20 cellular contexts compared by ENCODE assay signal in genomic region chr5:544675-545330, GRCh38. TPM values are rescaled to one million over a fixed set of nuclear protein-coding genes. Genes with fewer than 3 reads are reported as not detected.
DNase-seq lines count a peak whose midpoint lies in the region; ATAC-seq and TF ChIP-seq lines count a peak whose summit lies in the region.
"Had no signal": no experiment of that assay in that cellular context is flagged by ENCODE, and none has a peak within 500 bp of the region (broad histone marks: within the 10 kb centered on the region; RNA-seq: fewer than 3 reads in every experiment).

No MANE protein-coding gene starts in this region.

- no peak overlapping the region for H3K9ac ChIP-seq in IMR-90 (ENCODE audit: low read depth, low read length)
- H3K9ac ChIP-seq: parathyroid adenoma had no signal

- H3K27ac ChIP-seq in IMR-90 (ENCODE audit: insufficient read depth, low read length), result no peak overlapping the region
- H3K27ac ChIP-seq: brain microvascular endothelial cell, coronary artery, lower lobe of right lung, parathyroid adenoma had no signal

- H3K36me3 Mint-ChIP-seq in activated naive CD4-positive, alpha-beta T cell treated with anti-CD3 and anti-CD28 coated beads for 36 hours (ENCODE audit: low read depth), result no peaks in the 10 kb centered on the region
- H3K36me3 Mint-ChIP-seq in activated CD8-positive, alpha-beta T cell treated with anti-CD3 and anti-CD28 coated beads, Interleukin-2, amount 10 ng/mL, durations not matched to agents 7 days and 5 days (ENCODE audit: low read depth), result no peaks in the 10 kb centered on the region
- H3K36me3 Mint-ChIP-seq in T-cell, result no peaks in the 10 kb centered on the region

- no peak overlapping the region for H2BK15ac ChIP-seq in IMR-90 (ENCODE audit: low read depth, low read length)

- H4K20me1 ChIP-seq in IMR-90 (ENCODE audit: insufficient read depth, low read length), result no peaks in the 10 kb centered on the region

- H2AK5ac ChIP-seq in IMR-90 (ENCODE audit: low read depth, low read length), result no peak overlapping the region

- H3K4me2 ChIP-seq in IMR-90 (ENCODE audit: low read depth, low read length), result no peak overlapping the region

- dilution Hi-C loops in IMR-90 (cut with HindIII; ENCODE audit: low sequenced_read_pairs, unreplicated experiment), result no loop called here

- WGBS in IMR-90 (ENCODE audit: extremely low coverage in 2 of 2, insufficient read length in 1 of 2), 2 experiments, result 31% methylated on average over 2 of the region's 9 CpGs; no CpG with 5 or more reads in 1 of the 2 experiments

- peak overlapping the region; percentile 55 for H2AK9ac ChIP-seq in IMR-90 (replicated peaks; ENCODE audit: low read depth, low read length, poor library complexity)

- TF ChIP-seq RAD21 in IMR-90 (IDR thresholded peaks at IDR 0.05; ENCODE audit: low read length), result no peak

- no peak overlapping the region for H3K14ac ChIP-seq in IMR-90 (replicated peaks; ENCODE audit: low read depth, low read length)

- CTCF ChIA-PET in activated naive CD4-positive, alpha-beta T cell treated with anti-CD3 and anti-CD28 coated beads for 36 hours (lab: Charles Lee), result interaction anchor here (1.4 kb wide), 1 partner anchor 98 kb away, joined by 11 read pairs; no protein-coding TSS in a partner anchor
- CTCF ChIA-PET in IMR-90 (lab: Yijun Ruan, JAX) (no interaction called here), T-cell (lab: Charles Lee) (interaction anchor here in 1 of 2 donors (1.1 kb wide), 1 partner anchor 99 kb away, joined by 6 read pairs; no protein-coding TSS in a partner anchor)
- CTCF ChIA-PET in activated CD8-positive, alpha-beta T cell treated with anti-CD3 and anti-CD28 coated beads, Interleukin-2, amount 10 ng/mL, durations not matched to agents 7 days and 5 days (lab: Charles Lee), result interaction anchor here (0.9 to 1.6 kb wide), 2 partner anchors 15 to 113 kb away, joined by 3 to 5 read pairs; no protein-coding TSS in a partner anchor

- no peak for ATAC-seq in IMR-90 (ENCODE audit: low read depth)
- no peak for ATAC-seq in activated CD8-positive, alpha-beta T cell treated with anti-CD3 and anti-CD28 coated beads, Interleukin-2, amount 10 ng/mL, durations not matched to agents 7 days and 5 days
- ATAC-seq in T-cell (replicated peaks in 1 of 4), result no peak

- H3K18ac ChIP-seq in IMR-90 (ENCODE audit: low read depth, low read length), result no peak overlapping the region

- H3K9me1 ChIP-seq in IMR-90 (ENCODE audit: insufficient read depth, low read length), result no peaks in the 10 kb centered on the region

- H3K27me3 ChIP-seq in IMR-90 (ENCODE audit: control insufficient read depth, insufficient read depth, low read length), result peaks cover 19% of the 10 kb centered on the region

- no peak overlapping the region for H4K91ac ChIP-seq in IMR-90 (ENCODE audit: insufficient read depth, low read depth, low read length)

- H3K27ac Mint-ChIP-seq in activated naive CD4-positive, alpha-beta T cell treated with anti-CD3 and anti-CD28 coated beads for 36 hours, result no peak overlapping the region
- peak overlapping the region; percentile 83 for H3K27ac Mint-ChIP-seq in activated CD8-positive, alpha-beta T cell treated with anti-CD3 and anti-CD28 coated beads, Interleukin-2, amount 10 ng/mL, durations not matched to agents 7 days and 5 days
- H3K27ac Mint-ChIP-seq in T-cell, result peak overlapping the region in 1 of 2 donors; percentile 64

- H3K56ac ChIP-seq in IMR-90 (ENCODE audit: extremely low read depth, insufficient read depth, low read length), result no peak overlapping the region

- H3K23ac ChIP-seq in IMR-90 (ENCODE audit: low read depth, low read length), result no peak overlapping the region

- TF ChIP-seq POLR2A in IMR-90 (IDR thresholded peaks at IDR 0.05; ENCODE audit: low read depth, low read length), result no peak

- intact Hi-C loops in activated naive CD4-positive, alpha-beta T cell treated with anti-CD3 and anti-CD28 coated beads for 36 hours (cut with micrococcal nuclease), result no loop called here
- intact Hi-C loops in IMR-90 (cut with micrococcal nuclease) (no loop called here), posterior vena cava (cut with DNase I) (no loop called here)

- H3K4me1 ChIP-seq in IMR-90 (ENCODE audit: control insufficient read depth, insufficient read depth, low read length), result peaks cover 3% of the 10 kb centered on the region; the same call in 1 of the 2 replicates
- H3K4me1 ChIP-seq: parathyroid adenoma had no signal

- no peak overlapping the region for H2BK5ac ChIP-seq in IMR-90 (ENCODE audit: low read depth, low read length, poor library complexity, severe bottlenecking)

- peaks cover 6% of the 10 kb centered on the region for H3K4me1 Mint-ChIP-seq in activated naive CD4-positive, alpha-beta T cell treated with anti-CD3 and anti-CD28 coated beads for 36 hours (ENCODE audit: low read depth)
- H3K4me1 Mint-ChIP-seq in activated CD8-positive, alpha-beta T cell treated with anti-CD3 and anti-CD28 coated beads, Interleukin-2, amount 10 ng/mL, durations not matched to agents 7 days and 5 days (ENCODE audit: low read depth), result peaks cover 23% of the 10 kb centered on the region
- H3K4me1 Mint-ChIP-seq in T-cell, result peaks cover 15 to 20% (median 16%) of the 10 kb centered on the region in 3 donors

- H3K4me3 Mint-ChIP-seq in activated naive CD4-positive, alpha-beta T cell treated with anti-CD3 and anti-CD28 coated beads for 36 hours, result no peak overlapping the region
- H3K4me3 Mint-ChIP-seq in activated CD8-positive, alpha-beta T cell treated with anti-CD3 and anti-CD28 coated beads, Interleukin-2, amount 10 ng/mL, durations not matched to agents 7 days and 5 days, result no peak overlapping the region
- peak overlapping the region in 1 of 3 donors; percentile 68 for H3K4me3 Mint-ChIP-seq in T-cell

- H4K8ac ChIP-seq in IMR-90 (ENCODE audit: low read depth in 2 of 2, low read length in 2 of 2), result no peak overlapping the region

- in situ Hi-C loops in IMR-90 (cut with MboI; ENCODE audit: low sequenced_read_pairs), result no loop called here

- H2BK120ac ChIP-seq in IMR-90 (ENCODE audit: low read depth, low read length), result no peak overlapping the region

- H2AFZ ChIP-seq in IMR-90 (replicated peaks; ENCODE audit: low read length, poor library complexity), result no peak overlapping the region
- H2AFZ ChIP-seq: parathyroid adenoma had no signal

- POLR2A ChIA-PET in IMR-90 (lab: Charles Lee; ENCODE audit: unreplicated experiment) (no interaction called here), T-cell (lab: Charles Lee) (no interaction called here)
- POLR2A ChIA-PET in activated CD8-positive, alpha-beta T cell treated with anti-CD3 and anti-CD28 coated beads, Interleukin-2, amount 10 ng/mL, durations not matched to agents 7 days and 5 days (lab: Charles Lee), result interaction anchor here (0.6 to 1.1 kb wide), 3 partner anchors 13 to 21 kb away, joined by 3 to 5 read pairs (median 4); no protein-coding TSS in a partner anchor

- H3K36me3 ChIP-seq in IMR-90 (ENCODE audit: control insufficient read depth, insufficient read depth, low read length), result no peaks in the 10 kb centered on the region
- H3K36me3 ChIP-seq: brain microvascular endothelial cell, lower lobe of right lung had no signal

- no peak for TF ChIP-seq CTCF in IMR-90 (conservative IDR thresholded peaks at IDR 0.05; ENCODE audit: low read depth, low read length)

- H3K4me3 ChIP-seq in IMR-90 (ENCODE audit: insufficient read depth, low read depth, low read length), result no peak overlapping the region
- H3K4me3 ChIP-seq: lower lobe of right lung had no signal

- no peak overlapping the region for H3K4ac ChIP-seq in IMR-90 (ENCODE audit: low read depth, low read length)

- H3K27me3 Mint-ChIP-seq in activated naive CD4-positive, alpha-beta T cell treated with anti-CD3 and anti-CD28 coated beads for 36 hours (ENCODE audit: low read depth), result peaks cover 9% of the 10 kb centered on the region
- H3K27me3 Mint-ChIP-seq in activated CD8-positive, alpha-beta T cell treated with anti-CD3 and anti-CD28 coated beads, Interleukin-2, amount 10 ng/mL, durations not matched to agents 7 days and 5 days (ENCODE audit: low read depth), result peaks cover 14% of the 10 kb centered on the region
- peaks cover 17 to 19% of the 10 kb centered on the region in 2 donors for H3K27me3 Mint-ChIP-seq in T-cell

- no TSS peak for BruUV-seq in IMR-90 (replicated peaks; lab: Mats Ljungman, UMichigan)

- H2BK20ac ChIP-seq in IMR-90 (ENCODE audit: low read depth, low read length), result no peak overlapping the region

- no peaks in the 10 kb centered on the region for H3K9me3 Mint-ChIP-seq in activated naive CD4-positive, alpha-beta T cell treated with anti-CD3 and anti-CD28 coated beads for 36 hours
- H3K9me3 Mint-ChIP-seq in activated CD8-positive, alpha-beta T cell treated with anti-CD3 and anti-CD28 coated beads, Interleukin-2, amount 10 ng/mL, durations not matched to agents 7 days and 5 days (ENCODE audit: insufficient read depth), result no peaks in the 10 kb centered on the region
- H3K9me3 Mint-ChIP-seq in T-cell, result no peaks in the 10 kb centered on the region
- H3K9me3 Mint-ChIP-seq: activated naive CD8-positive, alpha-beta T cell treated with anti-CD3 and anti-CD28 coated beads, Interleukin-2, amount 50 U/mL, for 24 hours; activated T-helper 1 cell treated with anti-CD3 and anti-CD28 coated beads, Interleukin-12 subunit alpha, Interleukin-12 subunit beta, Interleukin-2, Interleukin-4 antibody, amounts not matched to agents 30 ng/mL and 10 ng/mL and 1 ng/mL, durations not matched to agents 14 hours and 24 hours and 36 hours; CD8-positive, alpha-beta memory T cell had no signal

- H4K5ac ChIP-seq in IMR-90 (ENCODE audit: low read depth, low read length), result no peak overlapping the region

- peak; percentile 3 for DNase-seq in activated naive CD4-positive, alpha-beta T cell treated with anti-CD3 and anti-CD28 coated beads for 36 hours
- DNase-seq in activated naive CD4-positive, alpha-beta T cell treated with Interleukin-2 at 50 U/mL for 16 hours, result no peak
- DNase-seq in IMR-90 (no peak), posterior vena cava (ENCODE audit: low spot score) (peak; percentile 43), NCI-H2171 treated with DMSO at 0.1 percent for 48 hours (lab: John Stamatoyannopoulos, UW) (no peak), T-cell (no peak), RKO (ENCODE audit: low spot score) (no peak)
- DNase-seq in activated CD8-positive, alpha-beta T cell treated with anti-CD3 and anti-CD28 coated beads, Interleukin-2, amount 10 ng/mL, durations not matched to agents 7 days and 5 days, result no peak
- DNase-seq: brain microvascular endothelial cell, DMS79 treated with DMSO at 0.1 percent for 48 hours, NCI-H1105 treated with DMSO at 0.1 percent for 48 hours, NCI-H2107, NCI-H524, SHP77 had no signal

- H3K9me3 ChIP-seq in IMR-90 (ENCODE audit: control insufficient read depth, insufficient read depth, low read length), result peaks cover 2% of the 10 kb centered on the region; the same call in 1 of the 2 replicates
- H3K9me3 ChIP-seq: lower lobe of right lung had no signal

- no peaks in the 10 kb centered on the region for H3K79me1 ChIP-seq in IMR-90 (ENCODE audit: low read depth in 1 of 2, low read length in 2 of 2)

RNA-seq across cellular contexts. Expression of gene SLC9A3, which starts 20.6 kb away (rescaled TPM):
- 1 to 10 TPM; 1.6 to 2.3 TPM for total RNA-seq in activated naive CD4-positive, alpha-beta T cell treated with anti-CD3 and anti-CD28 coated beads for 36 hours
- 0.56 and 0.72 TPM in 2 replicates for total RNA-seq in IMR-90 (2012; rRNA removed)
- polyA plus RNA-seq in IMR-90 (2012; rRNA removed), result 1.3 and 1.5 TPM in 2 replicates
- 1.0 and 1.8 TPM in 2 replicates for polyA plus RNA-seq in IMR-90 (2012; cell fraction: cytosol; rRNA removed)
- polyA plus RNA-seq in IMR-90 (2012; cell fraction: nucleus; rRNA removed; ENCODE audit: low replicate concordance), result 2.0 and 2.3 TPM in 2 replicates
- 1 to 10 TPM; 1.6 to 1.9 TPM for total RNA-seq in activated CD8-positive, alpha-beta T cell treated with anti-CD3 and anti-CD28 coated beads, Interleukin-2, amount 10 ng/mL, durations not matched to agents 7 days and 5 days
- total RNA-seq in posterior vena cava, result under 1 TPM; 0.69 to 0.71 TPM
- 1 to 10 TPM; 1.9 to 3.5 (median 2.5) TPM for total RNA-seq in T-cell

Comparison
In these comparisons a context has a peak if more than half of its experiments do, and no peak if none do; other contexts are left out.
1. DNase-seq: peak in activated naive CD4-positive, alpha-beta T cell treated with anti-CD3 and anti-CD28 coated beads for 36 hours (single experiment) and posterior vena cava (single experiment); none in activated naive CD4-positive, alpha-beta T cell treated with Interleukin-2 at 50 U/mL for 16 hours (single experiment), IMR-90 (single experiment), activated CD8-positive, alpha-beta T cell treated with anti-CD3 and anti-CD28 coated beads, Interleukin-2, amount 10 ng/mL, durations not matched to agents 7 days and 5 days (single experiment), NCI-H2171 treated with DMSO at 0.1 percent for 48 hours (single experiment), T-cell (0 of 34) and RKO (single experiment).